ENCODE assay signal across 15 cellular contexts in genomic region chr1:116739371-116740007, GRCh38. TPM values are rescaled to one million over a fixed set of nuclear protein-coding genes. Genes with fewer than 3 reads are reported as not detected.
DNase-seq lines count a peak whose midpoint lies in the region; ATAC-seq and TF ChIP-seq lines count a peak whose summit lies in the region.
"Had no signal": no experiment of that assay in that cellular context is flagged by ENCODE, and none has a peak within 500 bp of the region (broad histone marks: within the 10 kb centered on the region; RNA-seq: fewer than 3 reads in every experiment).

No MANE protein-coding gene starts in this region.

- peak overlapping the region; percentile 99 for H3K27ac ChIP-seq in effector memory CD4-positive, alpha-beta T cell (ENCODE audit: insufficient read depth, low read length, poor library complexity, severe bottlenecking)

- no peak for TF ChIP-seq CTCF in activated B cell treated with CpG ODN at 0.5 μM for 24 hours (IDR thresholded peaks at IDR 0.05)

- CTCF ChIA-PET in activated B cell treated with CpG ODN at 0.5 μM for 24 hours (lab: Charles Lee) = interaction anchor here (2.6 to 4.0 kb wide), 4 partner anchors 76 to 389 kb away, joined by 11 to 36 read pairs (median 23); no protein-coding TSS in a partner anchor

- peak overlapping the region; percentile 70 for H3K27ac Mint-ChIP-seq in activated B cell treated with CpG ODN at 0.5 μM for 24 hours
- H3K27ac Mint-ChIP-seq in stimulated activated naive B cell treated with anti-CD40 and anti-IgM and Interleukin-4, amounts not matched to agents 10 μg/mL and 1 μg/mL and 100 μg/mL, for 72 hours = peak overlapping the region; percentile 76
- H3K27ac Mint-ChIP-seq: GM23338, mesothelial cell of epicardium had no signal

- H3K27me3 ChIP-seq in effector memory CD4-positive, alpha-beta T cell (replicated peaks; ENCODE audit: control insufficient read depth, insufficient read depth, low read length, poor library complexity, severe bottlenecking) = no peaks in the 10 kb centered on the region

- POLR2A ChIA-PET in activated B cell treated with CpG ODN at 0.5 μM for 24 hours (lab: Charles Lee) = interaction anchor here (1.0 to 2.1 kb wide), 3 partner anchors 167 to 366 kb away, joined by 4 to 9 read pairs (median 4); partner anchors contain the start of genes ATP1A1 and TTF2

- intact Hi-C loops in activated B cell treated with CpG ODN at 0.5 μM for 24 hours (cut with micrococcal nuclease) = loop anchor here (5.0 to 10.0 kb wide), 3 partner anchors 193 to 628 kb away; partner anchors contain the start of gene MAN1A2

- no peak overlapping the region for H3K4me3 ChIP-seq in effector memory CD4-positive, alpha-beta T cell (ENCODE audit: insufficient read depth, low read depth, low read length, poor library complexity, severe bottlenecking)
- H3K4me3 ChIP-seq: GM23338 had no signal

- H3K4me3 Mint-ChIP-seq in activated T-cell treated with anti-CD3 and anti-CD28 coated beads, Interleukin-2, amount 50 U/mL, for 4 hours = peak overlapping the region; percentile 76
- H3K4me3 Mint-ChIP-seq in activated B cell treated with CpG ODN at 0.5 μM for 24 hours = no peak overlapping the region
- H3K4me3 Mint-ChIP-seq in stimulated activated naive B cell treated with anti-CD40 and anti-IgM and Interleukin-4, amounts not matched to agents 10 μg/mL and 1 μg/mL and 100 μg/mL, for 72 hours = no peak overlapping the region
- H3K4me3 Mint-ChIP-seq: GM23338, mesothelial cell of epicardium had no signal

- peaks cover 7% of the 10 kb centered on the region for H3K9me3 Mint-ChIP-seq in activated T-cell treated with anti-CD3 and anti-CD28 coated beads, Interleukin-2, amount 50 U/mL, for 4 hours
- H3K9me3 Mint-ChIP-seq in activated B cell treated with CpG ODN at 0.5 μM for 24 hours = peaks cover 15% of the 10 kb centered on the region
- H3K9me3 Mint-ChIP-seq in stimulated activated naive B cell treated with anti-CD40 and anti-IgM and Interleukin-4, amounts not matched to agents 10 μg/mL and 1 μg/mL and 100 μg/mL, for 72 hours = peaks cover 11 to 18% of the 10 kb centered on the region in 2 donors

- peaks cover 55% of the 10 kb centered on the region for H3K4me1 Mint-ChIP-seq in activated T-cell treated with anti-CD3 and anti-CD28 coated beads, Interleukin-2, amount 50 U/mL, for 4 hours (ENCODE audit: low read depth)
- peaks cover 25% of the 10 kb centered on the region for H3K4me1 Mint-ChIP-seq in activated B cell treated with CpG ODN at 0.5 μM for 24 hours
- peaks cover 34 to 45% of the 10 kb centered on the region in 2 donors for H3K4me1 Mint-ChIP-seq in stimulated activated naive B cell treated with anti-CD40 and anti-IgM and Interleukin-4, amounts not matched to agents 10 μg/mL and 1 μg/mL and 100 μg/mL, for 72 hours
- H3K4me1 Mint-ChIP-seq: GM23338, mesothelial cell of epicardium had no signal

- peaks cover 13% of the 10 kb centered on the region for H3K9me3 ChIP-seq in effector memory CD4-positive, alpha-beta T cell (ENCODE audit: control insufficient read depth, low read length)

- H3K27me3 Mint-ChIP-seq in activated T-cell treated with anti-CD3 and anti-CD28 coated beads, Interleukin-2, amount 50 U/mL, for 4 hours (ENCODE audit: low read depth) = no peaks in the 10 kb centered on the region
- no peaks in the 10 kb centered on the region for H3K27me3 Mint-ChIP-seq in activated B cell treated with CpG ODN at 0.5 μM for 24 hours
- no peaks in the 10 kb centered on the region for H3K27me3 Mint-ChIP-seq in stimulated activated naive B cell treated with anti-CD40 and anti-IgM and Interleukin-4, amounts not matched to agents 10 μg/mL and 1 μg/mL and 100 μg/mL, for 72 hours

- H3K36me3 Mint-ChIP-seq in activated T-cell treated with anti-CD3 and anti-CD28 coated beads, Interleukin-2, amount 50 U/mL, for 4 hours (ENCODE audit: insufficient read depth) = no peaks in the 10 kb centered on the region
- H3K36me3 Mint-ChIP-seq in activated B cell treated with CpG ODN at 0.5 μM for 24 hours (ENCODE audit: low read depth) = peaks cover 5% of the 10 kb centered on the region
- H3K36me3 Mint-ChIP-seq in stimulated activated naive B cell treated with anti-CD40 and anti-IgM and Interleukin-4, amounts not matched to agents 10 μg/mL and 1 μg/mL and 100 μg/mL, for 72 hours = peaks cover 12% of the 10 kb centered on the region in 2 donors

- no peaks in the 10 kb centered on the region for H3K36me3 ChIP-seq in effector memory CD4-positive, alpha-beta T cell (ENCODE audit: control insufficient read depth, insufficient read depth, low read length)

- DNase-seq in activated T-cell treated with anti-CD3 and anti-CD28 coated beads, Interleukin-2, amount 50 U/mL, for 4 hours = no peak
- DNase-seq in activated T-cell treated with anti-CD3 and anti-CD28 coated beads for 4 hours = no peak
- DNase-seq in activated B cell treated with CpG ODN at 0.5 μM for 24 hours = no peak
- DNase-seq in effector memory CD4-positive, alpha-beta T cell = no peak
- DNase-seq in stimulated activated naive B cell treated with anti-CD40 and anti-IgM and Interleukin-4, amounts not matched to agents 10 μg/mL and 1 μg/mL and 100 μg/mL, for 72 hours = no peak
- no peak for DNase-seq in AG08395 (ENCODE audit: low spot score)
- DNase-seq: activated gamma-delta T cell, SK-N-SH had no signal

- H3K4me1 ChIP-seq in effector memory CD4-positive, alpha-beta T cell (ENCODE audit: control insufficient read depth, insufficient read depth, low read length, poor library complexity, severe bottlenecking) = peaks cover 38% of the 10 kb centered on the region

- ATAC-seq in activated T-cell treated with anti-CD3 and anti-CD28 coated beads, Interleukin-2, amount 50 U/mL, for 4 hours = no peak
- ATAC-seq in activated B cell treated with CpG ODN at 0.5 μM for 24 hours (ENCODE audit: low read depth) (no peak), GM21576 (IDR thresholded peaks at IDR 0.05; ENCODE audit: unreplicated experiment) (no peak), HG02938 (IDR thresholded peaks at IDR 0.05; ENCODE audit: unreplicated experiment) (no peak)
- no peak for ATAC-seq in stimulated activated naive B cell treated with anti-CD40 and anti-IgM and Interleukin-4, amounts not matched to agents 10 μg/mL and 1 μg/mL and 100 μg/mL, for 72 hours (replicated peaks)
- ATAC-seq: GM23338 had no signal

RNA-seq across cellular contexts. Expression of gene CD2, which starts 14.7 kb away (rescaled TPM):
- total RNA-seq in activated T-cell treated with anti-CD3 and anti-CD28 coated beads, Interleukin-2, amount 50 U/mL, for 4 hours = 100 to 1,000 TPM; 353 to 393 (median 374) TPM
- 0.35 and 0.37 TPM in 2 replicates for total RNA-seq in activated B cell treated with CpG ODN at 0.5 μM for 24 hours
- total RNA-seq: bronchial epithelial cell, glomerular endothelial cell, GM23338, mesothelial cell of epicardium, osteocyte had no signal

Comparison
In these comparisons a context has a peak if more than half of its experiments do, and no peak if none do; other contexts are left out.
1. RNA of gene CD2, which starts 14.7 kb away (total RNA-seq): 353 to 393 TPM in activated T-cell treated with anti-CD3 and anti-CD28 coated beads, Interleukin-2, amount 50 U/mL, for 4 hours; 0.35 to 0.37 TPM in activated B cell treated with CpG ODN at 0.5 μM for 24 hours; every median in the first group is over 100 times any median in the second.